In the genomic region with DNA sequence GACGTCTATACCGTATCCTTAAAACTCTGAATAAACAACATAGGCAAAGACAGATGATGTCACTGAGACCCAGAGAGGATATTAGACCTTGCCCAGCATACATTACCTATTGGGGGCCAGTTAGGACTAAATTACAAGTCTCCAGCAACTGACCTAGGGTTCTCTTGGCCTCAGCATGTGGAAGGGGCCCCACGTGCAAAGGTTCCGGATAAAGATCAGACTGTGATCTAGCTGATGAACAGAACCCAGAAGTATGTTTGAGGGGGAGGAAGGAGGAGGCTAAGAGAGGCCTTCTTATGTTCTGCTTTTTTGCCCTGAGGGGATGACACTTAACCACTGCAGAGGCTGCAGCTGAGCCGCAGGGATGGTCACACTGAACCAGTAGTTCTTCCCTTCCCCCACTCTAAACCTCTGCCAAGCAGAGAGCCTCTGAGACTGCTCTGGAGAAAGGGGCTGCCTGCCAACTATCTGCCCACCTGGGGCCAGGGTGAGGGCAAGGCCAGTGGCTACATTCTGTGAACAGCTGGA, we compare ENCODE assay signal across 1 cellular context.
A peak's percentile ranks its signal among the peaks of the same experiment; 100 is the strongest.
TF ChIP-seq lines count a peak whose summit lies in the region.

No MANE protein-coding gene starts in this region.

TF ChIP-seq in GM12878, 131 proteins besides CTCF, POLR2A, EP300 and RAD21:
- TF ChIP-seq CREB1 (IDR thresholded peaks at IDR 0.05; ENCODE audit: low read depth) (no peak), ASH2L (IDR thresholded peaks at IDR 0.05; ENCODE audit: borderline replicate concordance, low read depth) (no peak), BHLHE40 (IDR thresholded peaks at IDR 0.05; ENCODE audit: borderline replicate concordance in 1 of 2, low read depth in 2 of 2, low read length in 1 of 2) (peak in 1 of 2 experiments; percentile 10; a peak in 1 of 4 replicates), NKRF (conservative IDR thresholded peaks at IDR 0.05) (no peak), RUNX3 (IDR thresholded peaks at IDR 0.05; ENCODE audit: low read length) (peak; percentile 37), SP1 (IDR thresholded peaks at IDR 0.05; ENCODE audit: low read depth, low read length) (no peak)
